Comparison of ENCODE assay signal across 11 cellular contexts in genomic region chr6:32179746-32180405, GRCh38. TPM values are rescaled to one million over a fixed set of nuclear protein-coding genes. Genes with fewer than 3 reads are reported as not detected.
DNase-seq lines count a peak whose midpoint lies in the region; ATAC-seq and TF ChIP-seq lines count a peak whose summit lies in the region.
"Had no signal": no experiment of that assay in that cellular context is flagged by ENCODE, and none has a peak within 500 bp of the region (broad histone marks: within the 10 kb centered on the region; RNA-seq: fewer than 3 reads in every experiment).

No MANE protein-coding gene starts in this region.

- H3K27ac ChIP-seq in CD8-positive, alpha-beta memory T cell (ENCODE audit: low read depth, low read length), result peak overlapping the region; percentile 93
- no peak overlapping the region for H3K27ac ChIP-seq in ectodermal cell (ENCODE audit: insufficient read depth, low read depth, low read length, poor library complexity, severe bottlenecking)
- H3K27ac ChIP-seq: pancreas had no signal

- H3K9me3 ChIP-seq in CD8-positive, alpha-beta memory T cell (ENCODE audit: low read length), result no peaks in the 10 kb centered on the region
- H3K9me3 ChIP-seq in Loucy (ENCODE audit: insufficient read depth, low read depth, low read length) (no peaks in the 10 kb centered on the region), ectodermal cell (ENCODE audit: control insufficient read depth, low read length) (no peaks in the 10 kb centered on the region)
- H3K9me3 ChIP-seq: pancreas had no signal

- peaks cover 8% of the 10 kb centered on the region for H3K36me3 ChIP-seq in CD8-positive, alpha-beta memory T cell (ENCODE audit: insufficient read depth, low read length)
- H3K36me3 ChIP-seq in Loucy (ENCODE audit: insufficient read depth, low read length) (peaks cover 13% of the 10 kb centered on the region; the same call in 1 of the 2 replicates), ectodermal cell (ENCODE audit: control insufficient read depth, insufficient read depth, low read length) (peaks cover 15% of the 10 kb centered on the region)
- H3K36me3 ChIP-seq: pancreas had no signal

- peak overlapping the region in 6 of 7 donors; percentile 35 to 99 (median 76) for H3K4me3 Mint-ChIP-seq in CD8-positive, alpha-beta memory T cell
- H3K4me3 Mint-ChIP-seq in osteocyte (ENCODE audit: unreplicated experiment), result peak overlapping the region; percentile 90

- DNase-seq in CD8-positive, alpha-beta memory T cell, result no peak
- DNase-seq in osteocyte (ENCODE audit: extremely low spot score, unreplicated experiment) (no peak), sciatic nerve (ENCODE audit: low spot score) (no peak), MV-4-11 (lab: John Stamatoyannopoulos, UW) (no peak), dedifferentiated amniotic fluid mesenchymal stem cell (ENCODE audit: extremely low spot score) (no peak), glomerular visceral epithelial cell (ENCODE audit: extremely low spot score) (no peak)
- DNase-seq: GF-D8, NCI-H1694 treated with DMSO at 0.1 percent for 48 hours had no signal

- peaks cover 4 to 59% (median 13%) of the 10 kb centered on the region in 3 donors for H3K36me3 Mint-ChIP-seq in CD8-positive, alpha-beta memory T cell
- H3K36me3 Mint-ChIP-seq in osteocyte (ENCODE audit: unreplicated experiment), result peaks cover 17% of the 10 kb centered on the region

- peaks cover 4% of the 10 kb centered on the region; the same call in 1 of the 2 replicates for H3F3A ChIP-seq in Loucy (ENCODE audit: low read depth)

- no peak for ATAC-seq in sciatic nerve
- ATAC-seq: pancreas had no signal

- no peaks in the 10 kb centered on the region for H3K27me3 ChIP-seq in CD8-positive, alpha-beta memory T cell (ENCODE audit: insufficient read depth, low read length, poor library complexity, severe bottlenecking)
- H3K27me3 ChIP-seq in Loucy (ENCODE audit: insufficient read depth, low read length, poor library complexity, severe bottlenecking), result no peaks in the 10 kb centered on the region
- no peaks in the 10 kb centered on the region for H3K27me3 ChIP-seq in ectodermal cell (ENCODE audit: control insufficient read depth, insufficient read depth, low read length, poor library complexity, severe bottlenecking)
- H3K27me3 ChIP-seq: pancreas had no signal

- CTCF ChIA-PET in CD8-positive, alpha-beta memory T cell (lab: Charles Lee), result interaction anchor here (0.7 to 2.1 kb wide), 2 partner anchors 13 to 15 kb away, joined by 3 to 19 read pairs; partner anchors contain the start of gene GPSM3

- H4K20me1 ChIP-seq in Loucy (ENCODE audit: insufficient read depth, low read length, poor library complexity, severe bottlenecking), result no peaks in the 10 kb centered on the region

- TF ChIP-seq CTCF in Loucy (conservative IDR thresholded peaks at IDR 0.05; ENCODE audit: low read length), result no peak
- no peak for TF ChIP-seq CTCF in osteocyte (IDR thresholded peaks at IDR 0.05)

- H2AFZ ChIP-seq in Loucy (ENCODE audit: low read length), result no peak overlapping the region

- H3K27ac Mint-ChIP-seq in CD8-positive, alpha-beta memory T cell, result peak overlapping the region in 7 of 8 donors; percentile 53 to 99 (median 98)
- peak overlapping the region; percentile 23 for H3K27ac Mint-ChIP-seq in osteocyte (ENCODE audit: unreplicated experiment)

- intact Hi-C loops in sciatic nerve (cut with DNase I), result no loop called here

- H3K27me3 Mint-ChIP-seq in CD8-positive, alpha-beta memory T cell, result no peaks in the 10 kb centered on the region
- no peaks in the 10 kb centered on the region for H3K27me3 Mint-ChIP-seq in osteocyte (ENCODE audit: unreplicated experiment)

- H3K79me2 ChIP-seq in Loucy (ENCODE audit: insufficient read depth, low read length), result peaks cover 53% of the 10 kb centered on the region

- WGBS in ectodermal cell, 2 experiments, result 96 to 97% methylated on average over 9 to 10 of the region's 10 CpGs

- H3K9me2 ChIP-seq in Loucy (replicated peaks; ENCODE audit: low read depth, low read length), result no peaks in the 10 kb centered on the region

- no peaks in the 10 kb centered on the region for H3K9me3 Mint-ChIP-seq in CD8-positive, alpha-beta memory T cell
- H3K9me3 Mint-ChIP-seq in osteocyte (ENCODE audit: unreplicated experiment), result no peaks in the 10 kb centered on the region

- peaks cover 45% of the 10 kb centered on the region for H3K4me1 ChIP-seq in CD8-positive, alpha-beta memory T cell (ENCODE audit: insufficient read depth, low read length)
- peaks cover 30% of the 10 kb centered on the region for H3K4me1 ChIP-seq in Loucy (ENCODE audit: insufficient read depth, low read length, poor library complexity, severe bottlenecking)
- H3K4me1 ChIP-seq in ectodermal cell (ENCODE audit: control insufficient read depth, insufficient read depth, low read length), result peaks cover 14% of the 10 kb centered on the region

- H3K4me2 ChIP-seq in Loucy (ENCODE audit: low read depth, low read length, poor library complexity, severe bottlenecking), result peak overlapping the region; percentile 90

- H3K4me3 ChIP-seq in CD8-positive, alpha-beta memory T cell (ENCODE audit: low read length), result no peak overlapping the region
- H3K4me3 ChIP-seq in Loucy (ENCODE audit: low read length, poor library complexity, severe bottlenecking) (peak overlapping the region; percentile 88), ectodermal cell (ENCODE audit: insufficient read depth, low read depth, low read length) (peak overlapping the region; percentile 98)

- H3K9ac ChIP-seq in Loucy (ENCODE audit: low read depth, low read length, poor library complexity, severe bottlenecking), result peak overlapping the region; percentile 93

- POLR2A ChIA-PET in CD8-positive, alpha-beta memory T cell (lab: Charles Lee), result interaction anchor here (1.4 to 4.4 kb wide), 3 partner anchors 10 to 16 kb away, joined by 4 to 20 read pairs (median 17); partner anchors contain the start of gene PBX2

- peaks cover 47 to 66% (median 60%) of the 10 kb centered on the region in 3 donors for H3K4me1 Mint-ChIP-seq in CD8-positive, alpha-beta memory T cell
- H3K4me1 Mint-ChIP-seq in osteocyte (ENCODE audit: unreplicated experiment), result peaks cover 36% of the 10 kb centered on the region

RNA-seq across cellular contexts. Expression of gene RNF5, which starts 1.7 kb away (rescaled TPM):
- 10 to 100 TPM; 52.7 to 52.9 TPM for total RNA-seq in CD8-positive, alpha-beta memory T cell
- polyA plus RNA-seq in CD8-positive, alpha-beta memory T cell, result 110 TPM
- polyA plus RNA-seq in ectodermal cell (2013, experiment 1 of 4), result 125 TPM
- polyA plus RNA-seq in ectodermal cell (2013, experiment 2 of 4), result 134 TPM
- 110 TPM for polyA plus RNA-seq in ectodermal cell (2013, experiment 3 of 4)
- polyA plus RNA-seq in ectodermal cell (2013, experiment 4 of 4), result 130 TPM
- total RNA-seq in osteocyte (47.1 and 51.6 TPM in 2 replicates), sciatic nerve (63.8 TPM)

RNA-seq across cellular contexts. Expression of gene AGPAT1, which starts 4.0 kb away (rescaled TPM):
- total RNA-seq in CD8-positive, alpha-beta memory T cell, result 10 to 100 TPM; 42.5 to 42.6 TPM
- 23.5 TPM for polyA plus RNA-seq in CD8-positive, alpha-beta memory T cell
- polyA plus RNA-seq in ectodermal cell (2013, experiment 1 of 4), result 152 TPM
- polyA plus RNA-seq in ectodermal cell (2013, experiment 2 of 4), result 151 TPM
- 114 TPM for polyA plus RNA-seq in ectodermal cell (2013, experiment 3 of 4)
- polyA plus RNA-seq in ectodermal cell (2013, experiment 4 of 4), result 136 TPM
- total RNA-seq in osteocyte (81.1 and 82.6 TPM in 2 replicates), sciatic nerve (59.9 TPM)

RNA-seq across cellular contexts. Expression of gene AGER, which starts 4.2 kb away (rescaled TPM):
- total RNA-seq in CD8-positive, alpha-beta memory T cell, result 10 to 100 TPM; 11.9 to 12.5 TPM
- not detected for polyA plus RNA-seq in CD8-positive, alpha-beta memory T cell
- polyA plus RNA-seq in ectodermal cell (2013, experiment 1 of 4), result 17.5 TPM
- polyA plus RNA-seq in ectodermal cell (2013, experiment 2 of 4), result 16.8 TPM
- polyA plus RNA-seq in ectodermal cell (2013, experiment 3 of 4), result 11.3 TPM
- polyA plus RNA-seq in ectodermal cell (2013, experiment 4 of 4), result 13.9 TPM
- total RNA-seq in osteocyte, result 3.8 and 4.1 TPM in 2 replicates
- total RNA-seq in sciatic nerve, result 13.6 TPM

RNA-seq across cellular contexts. Expression of gene PBX2, which starts 10.1 kb away (rescaled TPM):
- 10 to 100 TPM; 63.5 to 69.4 TPM for total RNA-seq in CD8-positive, alpha-beta memory T cell
- 2.2 TPM for polyA plus RNA-seq in CD8-positive, alpha-beta memory T cell
- polyA plus RNA-seq in ectodermal cell (2013, experiment 1 of 4), result 259 TPM
- 252 TPM for polyA plus RNA-seq in ectodermal cell (2013, experiment 2 of 4)
- 199 TPM for polyA plus RNA-seq in ectodermal cell (2013, experiment 3 of 4)
- polyA plus RNA-seq in ectodermal cell (2013, experiment 4 of 4), result 223 TPM
- 71.4 and 77.1 TPM in 2 replicates for total RNA-seq in osteocyte
- total RNA-seq in sciatic nerve, result 97.7 TPM

RNA-seq across cellular contexts. Expression of gene GPSM3, which starts 12.6 kb away (rescaled TPM):
- 10 to 100 TPM; 82.0 to 89.5 TPM for total RNA-seq in CD8-positive, alpha-beta memory T cell
- polyA plus RNA-seq in CD8-positive, alpha-beta memory T cell, result 136 TPM
- polyA plus RNA-seq in ectodermal cell (2013, experiment 1 of 4), result 9.4 TPM
- 9.5 TPM for polyA plus RNA-seq in ectodermal cell (2013, experiment 2 of 4)
- 6.5 TPM for polyA plus RNA-seq in ectodermal cell (2013, experiment 3 of 4)
- polyA plus RNA-seq in ectodermal cell (2013, experiment 4 of 4), result 8.6 TPM
- total RNA-seq in osteocyte (7.5 TPM in 2 replicates), sciatic nerve (20.5 TPM)
